ENCODE assay signal across 9 cellular contexts in genomic region chr1:1355376-1355775, GRCh38. TPM values are rescaled to one million over a fixed set of nuclear protein-coding genes. Genes with fewer than 3 reads are reported as not detected.
DNase-seq lines count a peak whose midpoint lies in the region; ATAC-seq and TF ChIP-seq lines count a peak whose summit lies in the region.
"Had no signal": no experiment of that assay in that cellular context is flagged by ENCODE, and none has a peak within 500 bp of the region (broad histone marks: within the 10 kb centered on the region; RNA-seq: fewer than 3 reads in every experiment).

No MANE protein-coding gene starts in this region.

- H3K36me3 Mint-ChIP-seq in effector memory CD8-positive, alpha-beta T cell (ENCODE audit: insufficient read depth): peaks cover 9% of the 10 kb centered on the region

- H3K9me3 ChIP-seq in psoas muscle (no peaks in the 10 kb centered on the region), aorta (ENCODE audit: control insufficient read depth, low read length) (no peaks in the 10 kb centered on the region)

- H3K27ac Mint-ChIP-seq in effector memory CD8-positive, alpha-beta T cell: no peak overlapping the region

- H3K9me3 Mint-ChIP-seq in effector memory CD8-positive, alpha-beta T cell: no peaks in the 10 kb centered on the region

- H3K4me3 ChIP-seq in psoas muscle: peak overlapping the region; percentile 44
- no peak overlapping the region for H3K4me3 ChIP-seq in aorta (ENCODE audit: low read length in 2 of 2)
- H3K4me3 ChIP-seq: PC-9 had no signal

- peak; percentile 43 for DNase-seq in DMS53 treated with DMSO at 0.1 percent for 48 hours (lab: John Stamatoyannopoulos, UW; ENCODE audit: unreplicated experiment)
- peak; percentile 73 for DNase-seq in NCI-H2196 (lab: John Stamatoyannopoulos, UW; ENCODE audit: unreplicated experiment)
- DNase-seq in psoas muscle: peak; percentile 54 to 71
- DNase-seq in SHP77 (lab: John Stamatoyannopoulos, UW): no peak
- no peak for DNase-seq in effector memory CD8-positive, alpha-beta T cell
- DNase-seq in aorta: no peak

- H3K4me3 Mint-ChIP-seq in effector memory CD8-positive, alpha-beta T cell: no peak overlapping the region

- H3K27me3 ChIP-seq in psoas muscle (ENCODE audit: insufficient read depth in 3 of 3, low read length in 2 of 3): peaks cover 0 to 49% (median 3%) of the 10 kb centered on the region in 3 donors
- no peaks in the 10 kb centered on the region for H3K27me3 ChIP-seq in aorta (ENCODE audit: control insufficient read depth in 1 of 2, insufficient read depth in 2 of 2, low read length in 1 of 2)

- WGBS in psoas muscle, 3 donors: 3 to 12% (median 5%) methylated on average over 7 to 57 of the region's 57 CpGs
- 1 to 3% methylated on average over 32 to 57 of the region's 57 CpGs for WGBS in aorta, 2 donors

- no peak for TF ChIP-seq CTCF in psoas muscle (IDR thresholded peaks at IDR 0.05)

- TF ChIP-seq POLR2A in GM18505 (IDR thresholded peaks at IDR 0.05; ENCODE audit: borderline replicate concordance, extremely low read depth, insufficient read depth, insufficient read length): no peak

- peaks cover 23 to 57% of the 10 kb centered on the region in 2 donors for H3K27me3 Mint-ChIP-seq in effector memory CD8-positive, alpha-beta T cell

- intact Hi-C loops in psoas muscle (cut with DNase I): no loop called here
- intact Hi-C loops in aorta (cut with DNase I): no loop called here

- no peak overlapping the region for H3K27ac ChIP-seq in psoas muscle
- no peak overlapping the region for H3K27ac ChIP-seq in aorta (ENCODE audit: low read depth in 1 of 2, low read length in 2 of 2)
- H3K27ac ChIP-seq: PC-9 had no signal

- H3K4me1 ChIP-seq in psoas muscle (peaks cover 21% of the 10 kb centered on the region), aorta (ENCODE audit: control insufficient read depth in 1 of 2, insufficient read depth in 2 of 2, low read length in 2 of 2) (no peaks in the 10 kb centered on the region)

- H3K4me1 Mint-ChIP-seq in effector memory CD8-positive, alpha-beta T cell (ENCODE audit: low read depth in 2 of 2): peaks cover 0 to 7% of the 10 kb centered on the region in 2 donors

- ATAC-seq in esophagus mucosa (peak; percentile 25), psoas muscle (peak in 1 of 4 donors; percentile 12), GM18505 (IDR thresholded peaks at IDR 0.05; ENCODE audit: unreplicated experiment) (no peak), aorta (ENCODE audit: low FRiP score) (no peak)
- ATAC-seq in effector memory CD8-positive, alpha-beta T cell (replicated peaks): no peak

- H3K36me3 ChIP-seq in psoas muscle (ENCODE audit: insufficient read depth in 1 of 2, low read depth in 1 of 2): peaks cover 0 to 4% of the 10 kb centered on the region in 2 donors
- H3K36me3 ChIP-seq in aorta (ENCODE audit: control insufficient read depth in 1 of 2, insufficient read depth in 2 of 2, low read length in 1 of 2): no peaks in the 10 kb centered on the region

RNA-seq across cellular contexts. Expression of gene MXRA8, which starts 3.0 kb away (rescaled TPM):
- total RNA-seq in esophagus mucosa (2.0 TPM), psoas muscle (10 to 100 TPM in 3 of 4 donors, 1 to 10 TPM in 1; 7.2 to 24.3 (median 13.5) TPM), aorta (100 to 1,000 TPM; 105 to 221 TPM)
- polyA plus RNA-seq in psoas muscle (10 to 100 TPM in 2 of 3 donors, 1 to 10 TPM in 1; 9.8 to 16.9 (median 10.1) TPM), aorta (100 to 1,000 TPM in 1 of 2 donors, 10 to 100 TPM in 1; 52.3 to 364 TPM)

RNA-seq across cellular contexts. Expression of gene DVL1, which starts 6.2 kb away (rescaled TPM):
- total RNA-seq in esophagus mucosa: 48.5 TPM
- 100 to 1,000 TPM; 162 to 215 (median 210) TPM for total RNA-seq in psoas muscle
- polyA plus RNA-seq in psoas muscle: 100 to 1,000 TPM; 183 to 209 (median 206) TPM
- total RNA-seq in aorta: 10 to 100 TPM; 48.7 to 53.7 TPM
- 10 to 100 TPM; 21.2 to 71.9 TPM for polyA plus RNA-seq in aorta

RNA-seq across cellular contexts. Expression of gene AURKAIP1, which starts 19.6 kb away (rescaled TPM):
- 117 TPM for total RNA-seq in esophagus mucosa
- 100 to 1,000 TPM; 180 to 194 (median 183) TPM for total RNA-seq in psoas muscle
- 100 to 1,000 TPM; 306 to 534 (median 341) TPM for polyA plus RNA-seq in psoas muscle
- total RNA-seq in aorta: 10 to 100 TPM; 59.6 to 65.6 TPM
- 100 to 1,000 TPM; 119 to 154 TPM for polyA plus RNA-seq in aorta

RNA-seq across cellular contexts. Expression of gene TAS1R3, which starts 24.3 kb away (rescaled TPM):
- total RNA-seq in esophagus mucosa (0.56 TPM), psoas muscle (under 1 TPM in 3 of 4 donors, not detected in 1; 0.06 to 0.10 (median 0.06) TPM), aorta (under 1 TPM; 0.24 to 0.36 TPM)
- polyA plus RNA-seq in psoas muscle (under 1 TPM; 0.08 to 0.25 (median 0.18) TPM), aorta (under 1 TPM; 0.25 to 0.31 TPM)

RNA-seq across cellular contexts. Expression of gene CPTP, which starts 30.8 kb away (rescaled TPM):
- 25.1 TPM for total RNA-seq in esophagus mucosa
- total RNA-seq in psoas muscle: 10 to 100 TPM; 18.2 to 39.5 (median 23.8) TPM
- 10 to 100 TPM; 31.3 to 38.1 (median 33.4) TPM for polyA plus RNA-seq in psoas muscle
- total RNA-seq in aorta: 10 to 100 TPM; 13.9 to 16.4 TPM
- 10 to 100 TPM; 12.9 to 14.9 TPM for polyA plus RNA-seq in aorta

Comparison
In these comparisons a context has a peak if more than half of its experiments do, and no peak if none do; other contexts are left out.
1. DNase-seq: peak in DMS53 treated with DMSO at 0.1 percent for 48 hours (single experiment), NCI-H2196 (single experiment) and psoas muscle (2 of 2); none in SHP77 (0 of 2), effector memory CD8-positive, alpha-beta T cell (0 of 3) and aorta (0 of 2).
2. RNA of gene MXRA8, which starts 3.0 kb away (total RNA-seq): 105 to 221 TPM in aorta; 7.2 to 24.3 TPM in psoas muscle and 2.0 TPM in esophagus mucosa (single experiment); every median in the first group is over 4 times any median in the second.